Comparison of ENCODE assay signal across 6 cellular contexts in genomic region chr1:248433811-248434415, GRCh38. TPM values are rescaled to one million over a fixed set of nuclear protein-coding genes. Genes with fewer than 3 reads are reported as not detected.
"Had no signal": no experiment of that assay in that cellular context is flagged by ENCODE, and none has a peak within 500 bp of the region (broad histone marks: within the 10 kb centered on the region; RNA-seq: fewer than 3 reads in every experiment).

No MANE protein-coding gene starts in this region.

RNA-seq across cellular contexts. Expression of gene OR2T2, which starts 11.5 kb away (rescaled TPM):
- total RNA-seq: GM23338, H1, H9, HT-29, IMR-90, K562 had no signal
- polyA plus RNA-seq: GM23338, H1, IMR-90, K562 had no signal

RNA-seq across cellular contexts. Expression of gene OR2T1, which starts 31.1 kb away (rescaled TPM):
- total RNA-seq: GM23338, H1, H9, HT-29, IMR-90, K562 had no signal
- polyA plus RNA-seq: GM23338, H1, IMR-90, K562 had no signal

RNA-seq across cellular contexts. Expression of gene OR2T3, which starts 39.2 kb away (rescaled TPM):
- total RNA-seq: GM23338, H1, H9, HT-29, IMR-90, K562 had no signal
- polyA plus RNA-seq: GM23338, H1, IMR-90, K562 had no signal

RNA-seq across cellular contexts. Expression of gene OR2T5, which starts 54.5 kb away (rescaled TPM):
- total RNA-seq: GM23338, H1, H9, HT-29, IMR-90, K562 had no signal
- polyA plus RNA-seq: GM23338, H1, IMR-90, K562 had no signal

RNA-seq across cellular contexts. Expression of gene OR2T6, which starts 58.4 kb away (rescaled TPM):
- total RNA-seq: GM23338, H1, H9, HT-29, IMR-90, K562 had no signal
- polyA plus RNA-seq: GM23338, H1, IMR-90, K562 had no signal
